Comparison of ENCODE assay signal across 11 cellular contexts in the genomic region with DNA sequence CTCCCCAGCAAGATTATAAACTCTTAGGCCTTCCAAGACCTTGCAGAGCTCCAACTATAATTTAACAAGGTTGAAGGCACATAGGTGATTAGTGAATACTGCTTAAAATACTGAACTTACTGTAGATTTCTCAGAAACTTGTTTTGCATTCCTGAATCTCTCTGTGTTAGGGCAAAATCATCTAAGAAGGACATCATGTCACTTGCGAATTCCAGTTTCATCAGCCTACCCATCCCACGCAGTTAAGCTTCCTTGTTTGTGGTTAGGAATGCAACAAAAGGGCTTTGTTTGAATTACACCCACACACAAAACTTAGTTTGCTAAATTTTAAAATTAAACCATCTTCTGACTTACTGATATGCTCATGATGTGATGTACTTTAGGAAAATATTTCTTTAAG.
DNase-seq lines count a peak whose midpoint lies in the region; ATAC-seq and TF ChIP-seq lines count a peak whose summit lies in the region.
"Had no signal": no experiment of that assay in that cellular context is flagged by ENCODE, and none has a peak within 500 bp of the region (broad histone marks: within the 10 kb centered on the region; RNA-seq: fewer than 3 reads in every experiment).

No MANE protein-coding gene starts in this region.

- DNase-seq in GM04503 (ENCODE audit: low read depth) (peak; percentile 69), RWPE1 (ENCODE audit: low spot score) (peak; percentile 35), fibroblast of pulmonary artery (ENCODE audit: low read depth) (peak; percentile 95), renal cortical epithelial cell (ENCODE audit: low read depth) (peak; percentile 89), 8988T (no peak), GDM1 (lab: John Stamatoyannopoulos, UW) (no peak), RKO (ENCODE audit: low spot score) (no peak)
- DNase-seq: GF-D8; naive thymus-derived CD4-positive, alpha-beta T cell had no signal

- no peak for ATAC-seq in HG03097 (IDR thresholded peaks at IDR 0.05; ENCODE audit: low FRiP score, unreplicated experiment)
- ATAC-seq: activated T-helper 17 cell treated with anti-CD3 and anti-CD28 coated beads, Interleukin-2, amount 50 U/mL, for 72 hours; naive thymus-derived CD4-positive, alpha-beta T cell had no signal

- no peak overlapping the region for H3K4me3 ChIP-seq in fibroblast of pulmonary artery (replicated peaks; ENCODE audit: low read depth, low read length)

- TF ChIP-seq CTCF in RWPE1 (conservative IDR thresholded peaks at IDR 0.05; ENCODE audit: low read depth) (no peak), fibroblast of pulmonary artery (IDR thresholded peaks at IDR 0.05; ENCODE audit: low read length, missing control alignments) (no peak)

- POLR2A ChIA-PET in RWPE1 (lab: Yijun Ruan, JAX; ENCODE audit: low non-redundant PET), result no interaction called here

- CTCF ChIA-PET in RWPE1 (lab: Yijun Ruan, JAX), result interaction anchor here (0.6 to 1.0 kb wide), 2 partner anchors 9 to 14 kb away, joined by 3 to 5 read pairs; no protein-coding TSS in a partner anchor

- H3K27ac ChIP-seq in RWPE1, result no peak overlapping the region

Comparison
In these comparisons a context has a peak if more than half of its experiments do, and no peak if none do; other contexts are left out.
1. DNase-seq: peak in GM04503 (single experiment), RWPE1 (single experiment), fibroblast of pulmonary artery (single experiment) and renal cortical epithelial cell (single experiment); none in 8988T (single experiment), GDM1 (single experiment) and RKO (single experiment).